Comparison of ENCODE assay signal across 19 cellular contexts in the genomic region with DNA sequence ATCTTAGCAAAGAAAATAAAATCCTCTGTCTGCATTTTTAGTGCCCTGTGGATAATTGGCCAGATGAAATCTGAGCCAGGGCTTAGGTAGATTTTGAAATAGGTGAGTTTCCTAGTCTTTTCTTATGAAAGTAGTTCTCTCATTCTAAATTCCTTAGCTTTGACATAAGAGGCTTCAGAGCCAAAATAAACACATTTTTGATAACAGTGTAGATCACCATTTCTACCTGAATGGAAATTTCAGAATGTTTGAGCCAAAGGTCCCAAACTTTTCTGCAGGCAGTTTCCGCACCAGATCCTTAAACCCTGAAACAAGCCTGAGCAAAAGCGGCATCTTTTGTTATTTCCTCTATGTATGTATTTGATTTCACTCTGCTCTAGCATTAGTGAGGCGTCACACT.
"Had no signal": no experiment of that assay in that cellular context is flagged by ENCODE, and none has a peak within 500 bp of the region (broad histone marks: within the 10 kb centered on the region; RNA-seq: fewer than 3 reads in every experiment).

No MANE protein-coding gene starts in this region.

- DNase-seq: activated B cell treated with CpG ODN at 0.5 μM for 24 hours; activated CD4-positive, alpha-beta T cell treated with anti-CD3 and anti-CD28 coated beads for 36 hours; activated CD4-positive, alpha-beta T cell treated with anti-CD3 and anti-CD28 coated beads, Interleukin-2, amount 50 U/mL, for 4 hours; activated naive CD4-positive, alpha-beta T cell treated with anti-CD3 and anti-CD28 coated beads for 36 hours; activated T-cell treated with anti-CD3 and anti-CD28 coated beads, Interleukin-2, amount 50 U/mL, for 48 hours; amygdala; erythroblast; heart right ventricle; left ventricle myocardium superior; right cardiac atrium; stimulated activated CD4-positive, alpha-beta T cell treated with anti-CD3 and anti-CD28 coated beads, Interleukin-12 subunit alpha, Interleukin-12 subunit beta, amount 100 ng/mL, for 4 hours; stimulated activated CD4-positive, alpha-beta T cell treated with anti-CD3 and anti-CD28 coated beads, Interleukin-4, amount 100 ng/mL, for 4 hours; substantia nigra; SW 1271; T-helper 17 cell; tibial artery had no signal

- ATAC-seq: activated CD4-positive, alpha-beta T cell treated with anti-CD3 and anti-CD28 coated beads for 36 hours; gastroesophageal sphincter; heart right ventricle; left ventricle myocardium superior; natural killer cell treated with Interleukin-12 subunit alpha and Interleukin-12 subunit beta and Interleukin-15 and Interleukin-18, amount 100 ng/mL, for 72 hours; right cardiac atrium; T-helper 17 cell had no signal

- H3K27ac ChIP-seq: gastroesophageal sphincter, heart right ventricle, prostate gland, tibial artery had no signal

- H3K9me3 ChIP-seq: gastroesophageal sphincter, heart right ventricle, prostate gland, tibial artery had no signal

- H3K4me1 ChIP-seq: gastroesophageal sphincter, heart right ventricle, prostate gland, tibial artery had no signal

- H3K36me3 ChIP-seq: gastroesophageal sphincter, heart right ventricle, prostate gland, tibial artery had no signal

- H3K27me3 ChIP-seq: gastroesophageal sphincter, heart right ventricle, tibial artery had no signal

- H3K4me3 ChIP-seq: gastroesophageal sphincter, heart right ventricle, prostate gland, tibial artery had no signal
